Comparison of ENCODE assay signal across 8 cellular contexts in the genomic region with DNA sequence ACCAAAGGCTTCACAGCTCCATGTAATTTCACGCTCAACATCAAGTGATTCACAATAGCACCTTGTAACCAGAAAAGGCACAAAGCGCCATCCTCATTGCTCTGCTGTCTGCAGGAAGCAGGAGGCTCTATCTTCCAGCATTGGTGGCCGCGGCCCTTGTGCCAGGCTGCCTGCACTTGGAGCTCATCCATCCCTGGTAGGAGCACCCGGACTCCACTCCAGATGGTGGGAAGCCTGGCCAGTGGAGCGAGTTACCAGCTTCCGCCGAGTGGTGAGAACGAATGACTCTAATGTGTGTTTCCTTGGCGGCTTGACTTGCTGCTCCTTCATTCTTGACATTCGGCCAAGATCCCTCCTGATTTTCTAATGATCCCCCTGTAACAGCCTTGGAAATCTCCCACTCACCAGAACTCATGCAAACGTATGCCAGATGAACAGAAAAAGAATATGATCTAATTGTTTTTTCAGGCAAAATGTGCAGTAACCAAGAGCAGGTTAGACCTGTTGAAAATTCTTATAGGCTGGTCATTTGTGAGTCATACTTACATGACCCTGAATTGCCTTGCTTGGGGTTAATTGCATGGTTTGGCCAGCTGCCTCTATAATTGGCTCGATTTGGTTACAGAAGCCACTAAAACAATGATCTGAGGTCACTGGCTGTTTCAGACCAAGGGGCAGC.
DNase-seq lines count a peak whose midpoint lies in the region; TF ChIP-seq lines count a peak whose summit lies in the region.
"Had no signal": no experiment of that assay in that cellular context is flagged by ENCODE, and none has a peak within 500 bp of the region (broad histone marks: within the 10 kb centered on the region; RNA-seq: fewer than 3 reads in every experiment).

No MANE protein-coding gene starts in this region.

- H3K4me3 ChIP-seq in thyroid gland (replicated peaks in 1 of 3) = no peak overlapping the region
- H3K4me3 ChIP-seq: skin epidermis had no signal

- DNase-seq in M059J (ENCODE audit: low read depth) (peak; percentile 99), amygdala (lab: John Stamatoyannopoulos, UW) (peak in 52 of 56 donors; percentile 10 to 79 (median 45)), inferior parietal cortex (ENCODE audit: extremely low spot score) (peak; percentile 53), thyroid gland (peak; percentile 92 to 93), NCI-H1048 (lab: John Stamatoyannopoulos, UW) (no peak), NCI-H1436 treated with DMSO at 0.1 percent for 48 hours (lab: John Stamatoyannopoulos, UW) (no peak), GM10248 (ENCODE audit: extremely low spot score) (no peak)

- H3K9me3 ChIP-seq in thyroid gland = no peaks in the 10 kb centered on the region

- POLR2A ChIA-PET in GM10248 (lab: Yijun Ruan, JAX) = no interaction called here

- intact Hi-C loops in thyroid gland (cut with DNase I) = no loop called here

- peak overlapping the region; percentile 40 to 76 (median 73) for H3K27ac ChIP-seq in thyroid gland

- H3K27me3 ChIP-seq in thyroid gland = no peaks in the 10 kb centered on the region

- no peaks in the 10 kb centered on the region for H3K36me3 ChIP-seq in thyroid gland

- TF ChIP-seq POLR2A in thyroid gland (IDR thresholded peaks at IDR 0.05) = no peak

- no peak for TF ChIP-seq CTCF in thyroid gland (IDR thresholded peaks at IDR 0.05)
- no peak for TF ChIP-seq CTCF in GM10248 (IDR thresholded peaks at IDR 0.05; ENCODE audit: control extremely low read depth, extremely low read depth, low read depth, missing control alignments)

- whole genome bisulfite sequencing in thyroid gland, 2 donors = 25 to 34% methylated on average over 13 of the region's 13 CpGs

- H3K4me1 ChIP-seq in thyroid gland = peaks cover 23 to 31% of the 10 kb centered on the region in 2 donors

- CTCF ChIA-PET in GM10248 (lab: Yijun Ruan, JAX) = interaction anchor here (1.0 kb wide), 1 partner anchor 29 kb away, joined by 3 read pairs; no protein-coding TSS in a partner anchor

Comparison
In these comparisons a context has a peak if more than half of its experiments do, and no peak if none do; other contexts are left out.
1. DNase-seq: peak in M059J (single experiment), amygdala (52 of 56), inferior parietal cortex (single experiment) and thyroid gland (2 of 2); none in NCI-H1048 (single experiment), NCI-H1436 treated with DMSO at 0.1 percent for 48 hours (single experiment) and GM10248 (single experiment).